9 cellular contexts compared by ENCODE assay signal in the genomic region with DNA sequence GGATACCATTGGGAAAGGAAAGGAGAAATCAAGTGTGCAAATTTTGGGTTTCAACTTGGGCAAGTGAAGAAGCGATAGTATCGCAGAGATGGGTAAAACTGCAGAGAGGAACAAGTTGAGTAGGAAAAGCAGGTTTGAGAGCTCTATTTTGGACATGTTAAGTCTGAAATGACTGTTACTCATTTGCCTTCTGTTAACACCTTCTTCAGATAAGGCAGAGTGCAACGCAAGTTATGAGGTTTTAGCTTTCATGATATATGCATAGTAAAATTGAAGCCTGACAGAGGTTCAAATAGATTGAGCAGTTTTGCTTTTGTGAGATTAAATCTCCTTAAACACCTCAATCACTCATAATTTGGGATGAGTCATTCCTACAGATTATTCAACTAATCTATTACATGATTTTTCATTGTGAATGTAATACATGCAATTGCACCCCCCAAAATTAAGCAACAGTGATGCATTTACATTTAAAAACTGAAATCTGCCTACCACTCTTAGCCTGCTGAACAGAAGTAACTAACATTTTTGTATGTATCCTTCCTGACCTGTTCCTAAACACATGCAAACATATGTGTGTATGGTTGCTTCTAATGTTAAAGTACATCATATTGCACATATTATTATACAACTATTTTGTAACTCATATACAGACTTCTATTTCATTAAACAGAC.
DNase-seq lines count a peak whose midpoint lies in the region; ATAC-seq and TF ChIP-seq lines count a peak whose summit lies in the region.
"Had no signal": no experiment of that assay in that cellular context is flagged by ENCODE, and none has a peak within 500 bp of the region (broad histone marks: within the 10 kb centered on the region; RNA-seq: fewer than 3 reads in every experiment).

No MANE protein-coding gene starts in this region.

- H3K4me3 Mint-ChIP-seq in mesothelial cell of epicardium, result no peak overlapping the region
- H3K4me3 Mint-ChIP-seq: effector memory CD8-positive, alpha-beta T cell had no signal

- H3K9me3 Mint-ChIP-seq in mesothelial cell of epicardium, result no peaks in the 10 kb centered on the region
- H3K9me3 Mint-ChIP-seq: effector memory CD8-positive, alpha-beta T cell had no signal

- TF ChIP-seq CTCF in mesothelial cell of epicardium (IDR thresholded peaks at IDR 0.05; ENCODE audit: unreplicated experiment), result no peak

- H3K27me3 Mint-ChIP-seq in mesothelial cell of epicardium (ENCODE audit: low read depth), result no peaks in the 10 kb centered on the region
- H3K27me3 Mint-ChIP-seq: effector memory CD8-positive, alpha-beta T cell had no signal

- peak overlapping the region; percentile 62 for H3K27ac Mint-ChIP-seq in mesothelial cell of epicardium
- H3K27ac Mint-ChIP-seq: effector memory CD8-positive, alpha-beta T cell had no signal

- no peak for DNase-seq in mesothelial cell of epicardium (ENCODE audit: low spot score in 2 of 2, unreplicated experiment in 2 of 2)
- DNase-seq in NCI-H446 treated with DMSO at 0.1 percent for 48 hours (lab: John Stamatoyannopoulos, UW), result no peak
- no peak for DNase-seq in Right ventricle myocardium inferior (ENCODE audit: missing footprints)
- no peak for DNase-seq in central memory CD4-positive, alpha-beta T cell
- DNase-seq: effector memory CD8-positive, alpha-beta T cell; NCI-H1417 had no signal

- intact Hi-C loops in Right ventricle myocardium inferior (cut with DNase I), result no loop called here

- H3K36me3 Mint-ChIP-seq in mesothelial cell of epicardium, result no peaks in the 10 kb centered on the region

- ATAC-seq in GM19025 (IDR thresholded peaks at IDR 0.05; ENCODE audit: low read depth, unreplicated experiment) (peak; percentile 75), GM21717 (IDR thresholded peaks at IDR 0.05; ENCODE audit: unreplicated experiment) (peak; percentile 87), HG03439 (IDR thresholded peaks at IDR 0.05; ENCODE audit: unreplicated experiment) (peak; percentile 95), Right ventricle myocardium inferior (no peak)
- ATAC-seq: effector memory CD8-positive, alpha-beta T cell had no signal

- H3K4me1 Mint-ChIP-seq in mesothelial cell of epicardium, result peaks cover 42% of the 10 kb centered on the region
